ENCODE assay signal across 21 cellular contexts in genomic region chr12:92821142-92821541, GRCh38.
"Had no signal": no experiment of that assay in that cellular context is flagged by ENCODE, and none has a peak within 500 bp of the region (broad histone marks: within the 10 kb centered on the region; RNA-seq: fewer than 3 reads in every experiment).

No MANE protein-coding gene starts in this region.

- ATAC-seq: K562, SK-N-SH treated with all-trans-retinoic acid at 6 μM for 48 hours had no signal

- H3K27ac ChIP-seq: HL-60, KMS-11 had no signal

- FAIRE-seq: HTR-8/SVneo, K562 had no signal

- H3K4me3 ChIP-seq: K562 had no signal

- DNase-seq: Kasumi-1, MM.1S, NCI-H1092 treated with DMSO at 0.1 percent for 48 hours, NCI-H1436, NCI-H187, NCI-H2029, NCI-H2081 treated with DMSO at 0.1 percent for 48 hours, NCI-H2171, NCI-H226, NCI-H446, NCI-H510A, NCI-H524 treated with DMSO at 0.1 percent for 48 hours, NCI-H69, NCI-H774, RPMI8226, SHP77 had no signal
